Comparison of ENCODE assay signal across 10 cellular contexts in genomic region chr17:77393867-77394539, GRCh38.
DNase-seq lines count a peak whose midpoint lies in the region; ATAC-seq and TF ChIP-seq lines count a peak whose summit lies in the region.
"Had no signal": no experiment of that assay in that cellular context is flagged by ENCODE, and none has a peak within 500 bp of the region (broad histone marks: within the 10 kb centered on the region; RNA-seq: fewer than 3 reads in every experiment).

No MANE protein-coding gene starts in this region.

- H3K4me3 ChIP-seq in right atrium auricular region, result no peak overlapping the region
- no peak overlapping the region for H3K4me3 ChIP-seq in vagina

- no peaks in the 10 kb centered on the region for H3K27me3 Mint-ChIP-seq in osteocyte (ENCODE audit: unreplicated experiment)
- H3K27me3 Mint-ChIP-seq: activated naive CD8-positive, alpha-beta T cell treated with anti-CD3 and anti-CD28 coated beads, Interleukin-2, amount 50 U/mL, for 24 hours; naive B cell had no signal

- no peaks in the 10 kb centered on the region for H3K9me3 ChIP-seq in right atrium auricular region
- no peaks in the 10 kb centered on the region for H3K9me3 ChIP-seq in vagina

- H3K27me3 ChIP-seq in right atrium auricular region (no peaks in the 10 kb centered on the region), vagina (no peaks in the 10 kb centered on the region)

- H3K4me1 Mint-ChIP-seq in osteocyte (ENCODE audit: unreplicated experiment), result peaks cover 73% of the 10 kb centered on the region

- intact Hi-C loops in cardiac septum (cut with DNase I) (loop anchor here (5.0 kb wide), 1 partner anchor 33 kb away; no protein-coding TSS in a partner anchor), vagina (cut with DNase I) (no loop called here)

- TF ChIP-seq POLR2A in vagina (IDR thresholded peaks at IDR 0.05), result no peak

- H3K36me3 Mint-ChIP-seq in osteocyte (ENCODE audit: unreplicated experiment), result peaks cover 8% of the 10 kb centered on the region
- H3K36me3 Mint-ChIP-seq: naive B cell had no signal

- DNase-seq in right atrium auricular region (ENCODE audit: low spot score), result no peak
- no peak for DNase-seq in cardiac septum (ENCODE audit: low spot score)
- DNase-seq in epithelial cell of prostate (ENCODE audit: low read depth, low spot score), result no peak
- no peak for DNase-seq in osteocyte (ENCODE audit: extremely low spot score, unreplicated experiment)
- no peak for DNase-seq in vagina (ENCODE audit: extremely low spot score in 2 of 2)
- no peak for DNase-seq in mucosa of gallbladder (ENCODE audit: low spot score)
- DNase-seq: activated naive CD8-positive, alpha-beta T cell treated with anti-CD3 and anti-CD28 coated beads, Interleukin-2, amount 50 U/mL, for 24 hours; naive B cell had no signal

- TF ChIP-seq CTCF in right atrium auricular region (IDR thresholded peaks at IDR 0.05) (no peak), osteocyte (IDR thresholded peaks at IDR 0.05) (no peak), vagina (IDR thresholded peaks at IDR 0.05) (no peak)

- H3K27ac ChIP-seq in right atrium auricular region, result peak overlapping the region; percentile 26 to 41
- H3K27ac ChIP-seq in epithelial cell of prostate, result peak overlapping the region; percentile 43
- peak overlapping the region; percentile 84 for H3K27ac ChIP-seq in vagina

- H3K4me3 Mint-ChIP-seq in osteocyte (ENCODE audit: unreplicated experiment), result no peak overlapping the region
- H3K4me3 Mint-ChIP-seq: activated naive CD8-positive, alpha-beta T cell treated with anti-CD3 and anti-CD28 coated beads, Interleukin-2, amount 50 U/mL, for 24 hours; naive B cell had no signal

- H3K36me3 ChIP-seq in right atrium auricular region (no peaks in the 10 kb centered on the region), vagina (no peaks in the 10 kb centered on the region)

- peak overlapping the region; percentile 81 for H3K27ac Mint-ChIP-seq in osteocyte (ENCODE audit: unreplicated experiment)
- H3K27ac Mint-ChIP-seq: activated naive CD8-positive, alpha-beta T cell treated with anti-CD3 and anti-CD28 coated beads, Interleukin-2, amount 50 U/mL, for 24 hours had no signal

- no peaks in the 10 kb centered on the region for H3K9me3 Mint-ChIP-seq in osteocyte (ENCODE audit: unreplicated experiment)
- H3K9me3 Mint-ChIP-seq: activated naive CD8-positive, alpha-beta T cell treated with anti-CD3 and anti-CD28 coated beads, Interleukin-2, amount 50 U/mL, for 24 hours; naive B cell had no signal

- no peak for ATAC-seq in HG02642 (IDR thresholded peaks at IDR 0.05; ENCODE audit: poor library complexity, unreplicated experiment)
- no peak for ATAC-seq in GM21360 (IDR thresholded peaks at IDR 0.05; ENCODE audit: unreplicated experiment)
- ATAC-seq: activated naive CD8-positive, alpha-beta T cell treated with anti-CD3 and anti-CD28 coated beads, Interleukin-2, amount 50 U/mL, for 24 hours had no signal

- H3K4me1 ChIP-seq in right atrium auricular region (peaks cover 0 to 64% of the 10 kb centered on the region in 2 donors), vagina (peaks cover 90% of the 10 kb centered on the region)

Comparison
In these comparisons a context has a peak if more than half of its experiments do, and no peak if none do; other contexts are left out.
1. H3K27ac ChIP-seq: peak in every context shown above with its lines; median percentile 84 in vagina; 43 in epithelial cell of prostate; 34 in right atrium auricular region.